ENCODE assay signal across 18 cellular contexts in genomic region chr19:494171-495046, GRCh38.
DNase-seq lines count a peak whose midpoint lies in the region; ATAC-seq lines count a peak whose summit lies in the region.
"Had no signal": no experiment of that assay in that cellular context is flagged by ENCODE, and none has a peak within 500 bp of the region (broad histone marks: within the 10 kb centered on the region; RNA-seq: fewer than 3 reads in every experiment).

No MANE protein-coding gene starts in this region.

- H3K9me3 Mint-ChIP-seq in stimulated activated naive B cell treated with anti-CD40 and anti-IgM and Interleukin-4, amounts not matched to agents 10 μg/mL and 1 μg/mL and 100 μg/mL, for 72 hours, result peaks cover 0 to 2% of the 10 kb centered on the region in 2 donors
- H3K9me3 Mint-ChIP-seq: IgD-negative memory B cell had no signal

- peak; percentile 60 for DNase-seq in activated effector memory CD4-positive, alpha-beta T cell treated with anti-CD3 and anti-CD28 coated beads, Interleukin-2, amount 50 U/mL, for 16 hours
- no peak for DNase-seq in activated effector memory CD4-positive, alpha-beta T cell treated with Interleukin-2 at 50 U/mL for 16 hours
- DNase-seq in islet precursor cell, result peak; percentile 53
- no peak for DNase-seq in stimulated activated naive B cell treated with anti-CD40 and anti-IgM and Interleukin-4, amounts not matched to agents 10 μg/mL and 1 μg/mL and 100 μg/mL, for 72 hours
- DNase-seq: activated CD4-positive, alpha-beta memory T cell treated with anti-CD3 and anti-CD28 coated beads, Interleukin-2, amount 10 ng/mL, durations not matched to agents 7 days and 5 days; activated naive CD4-positive, alpha-beta T cell treated with Interleukin-2 at 50 U/mL for 16 hours; activated T-cell treated with anti-CD3 and anti-CD28 coated beads, Interleukin-2, amount 50 U/mL, for 1 hour; cortex of kidney; naive B cell; NCI-H1105 treated with DMSO at 0.1 percent for 48 hours; NCI-H2029 treated with DMSO at 0.1 percent for 48 hours; NCI-H774; ovary; right lobe of liver; Right ventricle myocardium superior had no signal

- ATAC-seq in stimulated activated naive B cell treated with anti-CD40 and anti-IgM and Interleukin-4, amounts not matched to agents 10 μg/mL and 1 μg/mL and 100 μg/mL, for 72 hours (replicated peaks), result no peak
- ATAC-seq in GM18517 (IDR thresholded peaks at IDR 0.05; ENCODE audit: unreplicated experiment) (no peak), HG03135 (IDR thresholded peaks at IDR 0.05; ENCODE audit: unreplicated experiment) (no peak)

- peak overlapping the region; percentile 25 for H3K27ac Mint-ChIP-seq in stimulated activated naive B cell treated with anti-CD40 and anti-IgM and Interleukin-4, amounts not matched to agents 10 μg/mL and 1 μg/mL and 100 μg/mL, for 72 hours
- H3K27ac Mint-ChIP-seq: activated CD4-positive, alpha-beta memory T cell treated with anti-CD3 and anti-CD28 coated beads, Interleukin-2, amount 10 ng/mL, durations not matched to agents 7 days and 5 days had no signal

- no peak overlapping the region for H3K4me3 Mint-ChIP-seq in stimulated activated naive B cell treated with anti-CD40 and anti-IgM and Interleukin-4, amounts not matched to agents 10 μg/mL and 1 μg/mL and 100 μg/mL, for 72 hours
- H3K4me3 Mint-ChIP-seq: activated CD4-positive, alpha-beta memory T cell treated with anti-CD3 and anti-CD28 coated beads, Interleukin-2, amount 10 ng/mL, durations not matched to agents 7 days and 5 days; naive B cell had no signal

- H3K36me3 Mint-ChIP-seq in stimulated activated naive B cell treated with anti-CD40 and anti-IgM and Interleukin-4, amounts not matched to agents 10 μg/mL and 1 μg/mL and 100 μg/mL, for 72 hours, result peaks cover 3 to 8% of the 10 kb centered on the region in 2 donors
- H3K36me3 Mint-ChIP-seq: IgD-negative memory B cell had no signal

- peaks cover 29 to 41% of the 10 kb centered on the region in 2 donors for H3K27me3 Mint-ChIP-seq in stimulated activated naive B cell treated with anti-CD40 and anti-IgM and Interleukin-4, amounts not matched to agents 10 μg/mL and 1 μg/mL and 100 μg/mL, for 72 hours

- H3K4me1 Mint-ChIP-seq in stimulated activated naive B cell treated with anti-CD40 and anti-IgM and Interleukin-4, amounts not matched to agents 10 μg/mL and 1 μg/mL and 100 μg/mL, for 72 hours, result peaks cover 21 to 34% of the 10 kb centered on the region in 2 donors

Comparison
In these comparisons a context has a peak if more than half of its experiments do, and no peak if none do; other contexts are left out.
1. DNase-seq: peak in activated effector memory CD4-positive, alpha-beta T cell treated with anti-CD3 and anti-CD28 coated beads, Interleukin-2, amount 50 U/mL, for 16 hours (single experiment) and islet precursor cell (single experiment); none in activated effector memory CD4-positive, alpha-beta T cell treated with Interleukin-2 at 50 U/mL for 16 hours (single experiment) and stimulated activated naive B cell treated with anti-CD40 and anti-IgM and Interleukin-4, amounts not matched to agents 10 μg/mL and 1 μg/mL and 100 μg/mL, for 72 hours (single experiment).